Comparison of ENCODE assay signal across 24 cellular contexts in the genomic region with DNA sequence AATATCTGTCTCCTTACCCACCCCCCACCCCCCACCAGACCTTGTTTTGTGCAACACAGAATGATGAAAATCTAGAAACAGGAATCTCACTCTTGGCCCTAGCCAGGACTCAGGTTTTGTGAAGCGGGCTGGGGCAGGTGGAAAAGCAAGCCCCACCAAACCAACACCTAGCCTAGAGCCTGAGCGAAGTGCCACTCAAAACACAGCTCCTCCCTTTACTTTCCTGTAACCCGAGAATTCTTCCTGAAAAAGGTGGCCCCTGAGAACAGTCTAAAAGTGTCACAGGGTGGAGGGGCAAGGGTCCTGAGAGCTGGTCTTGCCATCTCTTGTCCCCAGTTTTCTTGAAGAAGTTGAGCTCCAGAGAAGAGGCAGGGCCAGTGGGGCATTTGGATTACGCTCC. TPM values are rescaled to one million over a fixed set of nuclear protein-coding genes. Genes with fewer than 3 reads are reported as not detected.
DNase-seq lines count a peak whose midpoint lies in the region; ATAC-seq and TF ChIP-seq lines count a peak whose summit lies in the region.
"Had no signal": no experiment of that assay in that cellular context is flagged by ENCODE, and none has a peak within 500 bp of the region (broad histone marks: within the 10 kb centered on the region; RNA-seq: fewer than 3 reads in every experiment).

No MANE protein-coding gene starts in this region.

- no peak overlapping the region for H3K4me3 ChIP-seq in osteoblast (ENCODE audit: insufficient read depth, low read length)
- H3K4me3 ChIP-seq: SJCRH30 had no signal

- ATAC-seq in natural killer cell (no peak), WTC11 (peak; percentile 17; the same call in 1 of the 2 replicates), Right ventricle myocardium inferior (no peak), HG03139 (IDR thresholded peaks at IDR 0.05; ENCODE audit: unreplicated experiment) (no peak)
- ATAC-seq in natural killer cell treated with Interleukin-12 subunit alpha and Interleukin-12 subunit beta and Interleukin-15 and Interleukin-18, amount 100 ng/mL, for 72 hours = no peak
- ATAC-seq: HCT116, SK-N-SH treated with all-trans-retinoic acid at 6 μM for 48 hours had no signal

- H3K36me3 ChIP-seq in osteoblast (ENCODE audit: insufficient read depth, low read length) = no peaks in the 10 kb centered on the region
- H3K36me3 ChIP-seq: SJCRH30 had no signal

- H2AFZ ChIP-seq in osteoblast (ENCODE audit: low read length) = no peak overlapping the region

- H3K4me1 Mint-ChIP-seq in natural killer cell (peaks cover 40 to 47% of the 10 kb centered on the region in 2 donors), WTC11 (peaks cover 25% of the 10 kb centered on the region)
- H3K4me1 Mint-ChIP-seq in natural killer cell treated with Interleukin-12 subunit alpha and Interleukin-12 subunit beta and Interleukin-15 and Interleukin-18, amount 100 ng/mL, for 72 hours (ENCODE audit: low read depth in 2 of 2) = peaks cover 10 to 33% of the 10 kb centered on the region in 2 donors
- peaks cover 3% of the 10 kb centered on the region for H3K4me1 Mint-ChIP-seq in activated CD4-positive, alpha-beta memory T cell treated with anti-CD3 and anti-CD28 coated beads for 36 hours (ENCODE audit: low read depth)

- H3K27ac Mint-ChIP-seq in natural killer cell (peak overlapping the region; percentile 92 to 96), WTC11 (no peak overlapping the region)
- H3K27ac Mint-ChIP-seq in natural killer cell treated with Interleukin-12 subunit alpha and Interleukin-12 subunit beta and Interleukin-15 and Interleukin-18, amount 100 ng/mL, for 72 hours = peak overlapping the region in 1 of 2 donors; percentile 75
- H3K27ac Mint-ChIP-seq in activated CD4-positive, alpha-beta memory T cell treated with anti-CD3 and anti-CD28 coated beads for 36 hours = no peak overlapping the region
- H3K27ac Mint-ChIP-seq: IgD-negative memory B cell had no signal

- intact Hi-C loops in natural killer cell (cut with micrococcal nuclease) (no loop called here), Right ventricle myocardium inferior (cut with DNase I) (loop anchor here (10.0 kb wide), 1 partner anchor 54 kb away; the partner anchor contains the start of gene IL17RC)
- intact Hi-C loops in activated CD4-positive, alpha-beta memory T cell treated with anti-CD3 and anti-CD28 coated beads for 36 hours (cut with micrococcal nuclease) = no loop called here

- H3K4me1 ChIP-seq in osteoblast (ENCODE audit: insufficient read depth, low read length) = peaks cover 7% of the 10 kb centered on the region

- H3K79me2 ChIP-seq in osteoblast (ENCODE audit: insufficient read depth, low read length) = no peaks in the 10 kb centered on the region

- DNase-seq in natural killer cell (no peak), WTC11 (ENCODE audit: low spot score) (no peak), osteoblast (ENCODE audit: insufficient read length, low spot score, missing footprints) (peak; percentile 8), Right ventricle myocardium inferior (ENCODE audit: missing footprints) (no peak)
- no peak for DNase-seq in natural killer cell treated with Interleukin-12 subunit alpha and Interleukin-12 subunit beta and Interleukin-15 and Interleukin-18, amount 100 ng/mL, for 72 hours (ENCODE audit: low spot score)
- DNase-seq in activated CD4-positive, alpha-beta memory T cell treated with anti-CD3 and anti-CD28 coated beads for 36 hours = no peak
- no peak for DNase-seq in activated effector memory CD4-positive, alpha-beta T cell treated with anti-CD3 and anti-CD28 coated beads, Interleukin-2, amount 50 U/mL, for 16 hours
- DNase-seq: Calu3, DMS153, DND-41, GOT3, NCI-H1092, NCI-H1436, NCI-H187, NCI-H2081 treated with DMSO at 0.1 percent for 48 hours, NCI-H446, NCI-H524 treated with DMSO at 0.1 percent for 48 hours, NCI-H774, SJCRH30 had no signal

- no peaks in the 10 kb centered on the region for H3K9me3 Mint-ChIP-seq in natural killer cell
- no peaks in the 10 kb centered on the region for H3K9me3 Mint-ChIP-seq in natural killer cell treated with Interleukin-12 subunit alpha and Interleukin-12 subunit beta and Interleukin-15 and Interleukin-18, amount 100 ng/mL, for 72 hours
- no peaks in the 10 kb centered on the region for H3K9me3 Mint-ChIP-seq in WTC11
- no peaks in the 10 kb centered on the region for H3K9me3 Mint-ChIP-seq in activated CD4-positive, alpha-beta memory T cell treated with anti-CD3 and anti-CD28 coated beads for 36 hours
- H3K9me3 Mint-ChIP-seq: IgD-negative memory B cell had no signal

- no peak for TF ChIP-seq CTCF in natural killer cell (IDR thresholded peaks at IDR 0.05)
- TF ChIP-seq CTCF in WTC11 (IDR thresholded peaks at IDR 0.05) = no peak
- no peak for TF ChIP-seq CTCF in osteoblast (IDR thresholded peaks at IDR 0.05; ENCODE audit: extremely low read depth, low read depth, low read length)

- H3K4me2 ChIP-seq in osteoblast (ENCODE audit: insufficient read depth, low read length) = no peak overlapping the region

- H3K27me3 Mint-ChIP-seq in natural killer cell (ENCODE audit: low read depth in 2 of 2) (no peaks in the 10 kb centered on the region), WTC11 (ENCODE audit: low read depth) (peaks cover 12% of the 10 kb centered on the region)
- no peaks in the 10 kb centered on the region for H3K27me3 Mint-ChIP-seq in natural killer cell treated with Interleukin-12 subunit alpha and Interleukin-12 subunit beta and Interleukin-15 and Interleukin-18, amount 100 ng/mL, for 72 hours
- H3K27me3 Mint-ChIP-seq in activated CD4-positive, alpha-beta memory T cell treated with anti-CD3 and anti-CD28 coated beads for 36 hours = peaks cover 10% of the 10 kb centered on the region
- H3K27me3 Mint-ChIP-seq: IgD-negative memory B cell had no signal

- H3K27me3 ChIP-seq in osteoblast (ENCODE audit: insufficient read depth, low read length) = no peaks in the 10 kb centered on the region
- H3K27me3 ChIP-seq: SJCRH30 had no signal

- POLR2A ChIA-PET in WTC11 (lab: Charles Lee) = interaction anchor here (0.6 to 0.7 kb wide), 3 partner anchors 93 to 295 kb away, joined by 3 to 5 read pairs (median 4); no protein-coding TSS in a partner anchor
- POLR2A ChIA-PET in activated CD4-positive, alpha-beta memory T cell treated with anti-CD3 and anti-CD28 coated beads for 36 hours (lab: Charles Lee) = no interaction called here

- H3K36me3 Mint-ChIP-seq in natural killer cell = no peaks in the 10 kb centered on the region
- H3K36me3 Mint-ChIP-seq in natural killer cell treated with Interleukin-12 subunit alpha and Interleukin-12 subunit beta and Interleukin-15 and Interleukin-18, amount 100 ng/mL, for 72 hours = no peaks in the 10 kb centered on the region
- H3K36me3 Mint-ChIP-seq in WTC11 = no peaks in the 10 kb centered on the region
- H3K36me3 Mint-ChIP-seq in activated CD4-positive, alpha-beta memory T cell treated with anti-CD3 and anti-CD28 coated beads for 36 hours = no peaks in the 10 kb centered on the region
- H3K36me3 Mint-ChIP-seq: IgD-negative memory B cell had no signal

- H3K4me3 Mint-ChIP-seq in natural killer cell = peak overlapping the region; percentile 80
- H3K4me3 Mint-ChIP-seq in natural killer cell treated with Interleukin-12 subunit alpha and Interleukin-12 subunit beta and Interleukin-15 and Interleukin-18, amount 100 ng/mL, for 72 hours = no peak overlapping the region
- H3K4me3 Mint-ChIP-seq in WTC11 = no peak overlapping the region
- H3K4me3 Mint-ChIP-seq in activated CD4-positive, alpha-beta memory T cell treated with anti-CD3 and anti-CD28 coated beads for 36 hours = no peak overlapping the region
- H3K4me3 Mint-ChIP-seq: IgD-negative memory B cell had no signal

- no peaks in the 10 kb centered on the region for H4K20me1 ChIP-seq in osteoblast (ENCODE audit: insufficient read depth, low read length)

- H3K9me3 ChIP-seq in osteoblast (ENCODE audit: low read depth, low read length) = no peaks in the 10 kb centered on the region
- H3K9me3 ChIP-seq: SJCRH30 had no signal

- CTCF ChIA-PET in WTC11 (lab: Charles Lee) = interaction anchor here (0.8 to 1.0 kb wide), 6 partner anchors 29 to 112 kb away, joined by 3 to 10 read pairs (median 3); partner anchors contain the start of gene OGG1
- CTCF ChIA-PET in activated CD4-positive, alpha-beta memory T cell treated with anti-CD3 and anti-CD28 coated beads for 36 hours (lab: Charles Lee) = no interaction called here

- H3K27ac ChIP-seq in osteoblast (ENCODE audit: low read depth, low read length) = no peak overlapping the region
- H3K27ac ChIP-seq: SJCRH30 had no signal

RNA-seq across cellular contexts. Expression of gene RPUSD3, which starts 17.4 kb away (rescaled TPM):
- total RNA-seq in natural killer cell = 10 to 100 TPM; 27.5 to 43.9 (median 30.9) TPM
- 10 to 100 TPM; 43.1 to 71.2 TPM for total RNA-seq in natural killer cell treated with Interleukin-12 subunit alpha and Interleukin-12 subunit beta and Interleukin-15 and Interleukin-18, amount 100 ng/mL, for 72 hours
- 83.0 to 95.5 TPM (median 90.8 TPM) in 3 replicates for total RNA-seq in WTC11 (2021)
- 18.6 and 19.2 TPM in 2 replicates for total RNA-seq in osteoblast
- total RNA-seq in Right ventricle myocardium inferior = 40.7 TPM
- total RNA-seq in activated CD4-positive, alpha-beta memory T cell treated with anti-CD3 and anti-CD28 coated beads for 36 hours = 10 to 100 TPM; 79.0 to 80.8 TPM

RNA-seq across cellular contexts. Expression of gene CIDEC, which starts 18.9 kb away (rescaled TPM):
- total RNA-seq in natural killer cell (not detected), WTC11 (2021) (not detected in 3 replicates), osteoblast (not detected in 2 replicates), Right ventricle myocardium inferior (6.7 TPM)
- total RNA-seq in natural killer cell treated with Interleukin-12 subunit alpha and Interleukin-12 subunit beta and Interleukin-15 and Interleukin-18, amount 100 ng/mL, for 72 hours = not detected
- not detected for total RNA-seq in activated CD4-positive, alpha-beta memory T cell treated with anti-CD3 and anti-CD28 coated beads for 36 hours
- total RNA-seq: A172, SJCRH30 had no signal

RNA-seq across cellular contexts. Expression of gene JAGN1, which starts 29.2 kb away (rescaled TPM):
- total RNA-seq in natural killer cell (10 to 100 TPM; 15.4 to 16.6 (median 15.5) TPM), WTC11 (2021) (25.6 to 30.1 TPM (median 28.7 TPM) in 3 replicates), osteoblast (21.8 and 26.1 TPM in 2 replicates), Right ventricle myocardium inferior (19.1 TPM)
- total RNA-seq in natural killer cell treated with Interleukin-12 subunit alpha and Interleukin-12 subunit beta and Interleukin-15 and Interleukin-18, amount 100 ng/mL, for 72 hours = 10 to 100 TPM; 31.8 to 42.8 TPM
- 10 to 100 TPM; 25.0 to 27.8 TPM for total RNA-seq in activated CD4-positive, alpha-beta memory T cell treated with anti-CD3 and anti-CD28 coated beads for 36 hours

RNA-seq across cellular contexts. Expression of gene IL17RE, which starts 41.4 kb away (rescaled TPM):
- total RNA-seq in natural killer cell = 1 to 10 TPM in 2 of 3 donors, under 1 TPM in 1; 0.28 to 2.5 (median 1.5) TPM
- 1 to 10 TPM in 1 of 2 donors, under 1 TPM in 1; 0.48 to 1.9 TPM for total RNA-seq in natural killer cell treated with Interleukin-12 subunit alpha and Interleukin-12 subunit beta and Interleukin-15 and Interleukin-18, amount 100 ng/mL, for 72 hours
- total RNA-seq in WTC11 (2021) = 3.0 to 4.2 TPM (median 4.0 TPM) in 3 replicates
- 0.29 and 0.72 TPM in 2 replicates for total RNA-seq in osteoblast
- total RNA-seq in Right ventricle myocardium inferior = 0.78 TPM
- total RNA-seq in activated CD4-positive, alpha-beta memory T cell treated with anti-CD3 and anti-CD28 coated beads for 36 hours = 1 to 10 TPM; 1.8 to 1.9 TPM

RNA-seq across cellular contexts. Expression of gene TTLL3, which starts 51.1 kb away (rescaled TPM):
- total RNA-seq in natural killer cell (100 to 1,000 TPM; 133 to 137 (median 136) TPM), WTC11 (2021) (11.1 to 14.7 TPM (median 12.3 TPM) in 3 replicates), osteoblast (31.1 and 33.9 TPM in 2 replicates), Right ventricle myocardium inferior (10.6 TPM)
- 10 to 100 TPM; 50.0 to 91.3 TPM for total RNA-seq in natural killer cell treated with Interleukin-12 subunit alpha and Interleukin-12 subunit beta and Interleukin-15 and Interleukin-18, amount 100 ng/mL, for 72 hours
- 10 to 100 TPM; 49.6 to 49.7 TPM for total RNA-seq in activated CD4-positive, alpha-beta memory T cell treated with anti-CD3 and anti-CD28 coated beads for 36 hours

Comparison
In these comparisons a context has a peak if more than half of its experiments do, and no peak if none do; other contexts are left out.
1. H3K27ac Mint-ChIP-seq: peak in natural killer cell (2 of 2); none in WTC11 (single experiment) and activated CD4-positive, alpha-beta memory T cell treated with anti-CD3 and anti-CD28 coated beads for 36 hours (single experiment).